Comparison of ENCODE assay signal across 14 cellular contexts in the genomic region with DNA sequence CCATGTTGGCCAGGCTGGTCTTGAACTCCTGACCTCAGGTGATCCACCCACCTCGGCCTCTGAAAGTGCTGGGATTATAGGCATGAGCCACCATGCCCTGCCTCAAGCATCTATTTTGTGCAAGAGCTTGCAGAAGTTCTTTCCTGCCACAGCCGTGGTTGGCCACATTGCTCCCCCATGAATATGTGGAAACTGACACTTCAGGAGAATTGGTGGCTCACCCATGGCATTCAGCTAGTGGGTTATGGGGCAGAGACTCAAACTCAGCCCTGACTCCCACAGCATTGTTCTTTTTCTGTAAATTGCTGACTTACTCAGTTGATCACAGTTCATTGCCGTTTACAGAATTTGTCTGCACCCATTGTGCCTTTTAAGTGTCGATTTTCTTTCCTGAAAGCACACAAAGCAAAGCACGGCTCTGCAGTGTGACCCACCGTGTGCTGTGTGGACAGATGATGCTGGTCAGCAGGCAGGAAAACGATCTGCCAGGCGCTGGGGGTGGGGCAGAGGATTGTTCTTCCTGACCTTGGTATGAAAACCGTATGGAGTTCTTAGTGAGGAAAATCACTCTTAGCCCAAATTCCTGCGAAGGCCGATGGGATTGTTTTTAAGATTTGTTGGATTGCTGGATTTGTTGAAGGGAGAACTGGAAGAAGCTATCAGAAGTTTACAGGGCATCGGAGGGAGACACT.
DNase-seq lines count a peak whose midpoint lies in the region; ATAC-seq and TF ChIP-seq lines count a peak whose summit lies in the region.
"Had no signal": no experiment of that assay in that cellular context is flagged by ENCODE, and none has a peak within 500 bp of the region (broad histone marks: within the 10 kb centered on the region; RNA-seq: fewer than 3 reads in every experiment).

No MANE protein-coding gene starts in this region.

- H3K9me3 Mint-ChIP-seq in activated T-cell treated with anti-CD3 and anti-CD28 coated beads, Interleukin-2, amount 50 U/mL, for 24 hours, result no peaks in the 10 kb centered on the region

- H3K4me3 ChIP-seq in Panc1 (ENCODE audit: low read depth in 2 of 2, low read length in 2 of 2) (no peak overlapping the region), iPS-15b (ENCODE audit: low read depth, low read length) (no peak overlapping the region)
- H3K4me3 ChIP-seq: cardiac muscle cell, left ventricle myocardium inferior had no signal

- H3K9me3 ChIP-seq in Panc1 (ENCODE audit: control insufficient read depth, insufficient read depth, low read depth, low read length), result no peaks in the 10 kb centered on the region
- H3K9me3 ChIP-seq in iPS-15b (ENCODE audit: control insufficient read depth, insufficient read depth, low read length), result no peaks in the 10 kb centered on the region
- H3K9me3 ChIP-seq: left ventricle myocardium inferior had no signal

- peak overlapping the region; percentile 32 for H3K9ac ChIP-seq in iPS-15b (ENCODE audit: low read depth, low read length)

- in situ Hi-C loops in Panc1 (cut with HindIII; ENCODE audit: low pct_unique_long_range_greater_than_20kb, low sequenced_read_pairs), result no loop called here

- H3K4me3 Mint-ChIP-seq in activated T-cell treated with anti-CD3 and anti-CD28 coated beads, Interleukin-2, amount 50 U/mL, for 24 hours, result no peak overlapping the region

- intact Hi-C loops in Panc1 (cut with micrococcal nuclease; ENCODE audit: unreplicated experiment), result no loop called here

- no peak for TF ChIP-seq CTCF in Panc1 (IDR thresholded peaks at IDR 0.05)

- peaks cover 71% of the 10 kb centered on the region for H3K4me1 Mint-ChIP-seq in activated T-cell treated with anti-CD3 and anti-CD28 coated beads, Interleukin-2, amount 50 U/mL, for 24 hours (ENCODE audit: low read depth)

- CTCF ChIA-PET in Panc1 (lab: Charles Lee), result no interaction called here

- peak overlapping the region; percentile 80 for H3K27ac Mint-ChIP-seq in activated T-cell treated with anti-CD3 and anti-CD28 coated beads, Interleukin-2, amount 50 U/mL, for 24 hours

- H3K4me1 ChIP-seq in Panc1 (ENCODE audit: control insufficient read depth, insufficient read depth, low read length) (peaks cover 31% of the 10 kb centered on the region), iPS-15b (ENCODE audit: control insufficient read depth, insufficient read depth, low read length) (peaks cover 17% of the 10 kb centered on the region)

- no peaks in the 10 kb centered on the region for H3K36me3 Mint-ChIP-seq in activated T-cell treated with anti-CD3 and anti-CD28 coated beads, Interleukin-2, amount 50 U/mL, for 24 hours (ENCODE audit: low read depth)

- POLR2A ChIA-PET in Panc1 (lab: Charles Lee), result no interaction called here

- no peaks in the 10 kb centered on the region for H3K27me3 ChIP-seq in Panc1 (ENCODE audit: control insufficient read depth, insufficient read depth, low read length)
- no peaks in the 10 kb centered on the region for H3K27me3 ChIP-seq in iPS-15b (ENCODE audit: control insufficient read depth, insufficient read depth, low read length)
- H3K27me3 ChIP-seq: cardiac muscle cell had no signal

- H3K36me3 ChIP-seq in Panc1 (ENCODE audit: control insufficient read depth, insufficient read depth, low read length) (no peaks in the 10 kb centered on the region), iPS-15b (ENCODE audit: control insufficient read depth, insufficient read depth, low read length) (no peaks in the 10 kb centered on the region)
- H3K36me3 ChIP-seq: cardiac muscle cell, left ventricle myocardium inferior had no signal

- no peak for DNase-seq in activated T-cell treated with anti-CD3 and anti-CD28 coated beads, Interleukin-2, amount 50 U/mL, for 24 hours
- no peak for DNase-seq in activated T-cell treated with anti-CD3 and anti-CD28 coated beads, Interleukin-2, amount 50 U/mL, for 1 hour
- DNase-seq in Panc1 (ENCODE audit: low read depth, low spot score) (no peak), SKM-1 (lab: John Stamatoyannopoulos, UW; ENCODE audit: unreplicated experiment) (no peak), middle frontal gyrus (ENCODE audit: extremely low spot score, low spot score) (no peak)
- DNase-seq in stimulated activated CD8-positive, alpha-beta memory T cell treated with anti-CD3 and anti-CD28 coated beads, Interleukin-4, amount 100 ng/mL, for 48 hours, result peak; percentile 52
- DNase-seq: activated CD4-positive, CD25-positive, alpha-beta regulatory T cell; activated gamma-delta T cell treated with Interleukin-2 at 50 U/mL for 16 hours; DMS153; left ventricle myocardium inferior; NCI-H1092 treated with DMSO at 0.1 percent for 48 hours had no signal

- peak overlapping the region; percentile 42 for H3K27ac ChIP-seq in Panc1 (ENCODE audit: low read length)
- H3K27ac ChIP-seq: cardiac muscle cell, left ventricle myocardium inferior had no signal

- H3K27me3 Mint-ChIP-seq in activated T-cell treated with anti-CD3 and anti-CD28 coated beads, Interleukin-2, amount 50 U/mL, for 24 hours, result no peaks in the 10 kb centered on the region

- BruUV-seq in Panc1 (replicated peaks; lab: Mats Ljungman, UMichigan), result no TSS peak

- ATAC-seq in Panc1 (no peak), HG03175 (IDR thresholded peaks at IDR 0.05; ENCODE audit: unreplicated experiment) (no peak)
